2 cellular contexts compared by ENCODE assay signal in the genomic region with DNA sequence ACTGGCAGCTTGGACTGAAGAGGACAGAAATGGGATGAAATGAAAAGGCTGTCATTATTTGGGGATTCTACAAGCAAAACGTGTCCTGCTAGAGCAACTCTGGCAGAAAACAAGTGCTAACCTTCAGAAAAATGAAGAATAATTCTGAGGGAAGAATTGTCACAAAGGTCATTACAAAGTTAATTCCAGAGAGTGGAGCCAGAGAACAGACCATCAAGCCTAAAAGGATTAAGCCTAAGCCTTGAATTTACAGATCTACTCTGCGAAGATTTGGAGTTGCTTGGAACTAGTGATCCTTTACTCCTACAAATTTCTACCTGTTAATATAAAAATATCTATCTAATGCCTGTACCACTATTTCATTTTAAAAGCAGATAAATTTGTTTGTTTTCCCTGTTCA.
TF ChIP-seq lines count a peak whose summit lies in the region.

No MANE protein-coding gene starts in this region.

TF ChIP-seq in GM23338, 12 proteins besides CTCF, POLR2A, EP300 and RAD21 (continued from another document):
- TF ChIP-seq, protein P1, sequence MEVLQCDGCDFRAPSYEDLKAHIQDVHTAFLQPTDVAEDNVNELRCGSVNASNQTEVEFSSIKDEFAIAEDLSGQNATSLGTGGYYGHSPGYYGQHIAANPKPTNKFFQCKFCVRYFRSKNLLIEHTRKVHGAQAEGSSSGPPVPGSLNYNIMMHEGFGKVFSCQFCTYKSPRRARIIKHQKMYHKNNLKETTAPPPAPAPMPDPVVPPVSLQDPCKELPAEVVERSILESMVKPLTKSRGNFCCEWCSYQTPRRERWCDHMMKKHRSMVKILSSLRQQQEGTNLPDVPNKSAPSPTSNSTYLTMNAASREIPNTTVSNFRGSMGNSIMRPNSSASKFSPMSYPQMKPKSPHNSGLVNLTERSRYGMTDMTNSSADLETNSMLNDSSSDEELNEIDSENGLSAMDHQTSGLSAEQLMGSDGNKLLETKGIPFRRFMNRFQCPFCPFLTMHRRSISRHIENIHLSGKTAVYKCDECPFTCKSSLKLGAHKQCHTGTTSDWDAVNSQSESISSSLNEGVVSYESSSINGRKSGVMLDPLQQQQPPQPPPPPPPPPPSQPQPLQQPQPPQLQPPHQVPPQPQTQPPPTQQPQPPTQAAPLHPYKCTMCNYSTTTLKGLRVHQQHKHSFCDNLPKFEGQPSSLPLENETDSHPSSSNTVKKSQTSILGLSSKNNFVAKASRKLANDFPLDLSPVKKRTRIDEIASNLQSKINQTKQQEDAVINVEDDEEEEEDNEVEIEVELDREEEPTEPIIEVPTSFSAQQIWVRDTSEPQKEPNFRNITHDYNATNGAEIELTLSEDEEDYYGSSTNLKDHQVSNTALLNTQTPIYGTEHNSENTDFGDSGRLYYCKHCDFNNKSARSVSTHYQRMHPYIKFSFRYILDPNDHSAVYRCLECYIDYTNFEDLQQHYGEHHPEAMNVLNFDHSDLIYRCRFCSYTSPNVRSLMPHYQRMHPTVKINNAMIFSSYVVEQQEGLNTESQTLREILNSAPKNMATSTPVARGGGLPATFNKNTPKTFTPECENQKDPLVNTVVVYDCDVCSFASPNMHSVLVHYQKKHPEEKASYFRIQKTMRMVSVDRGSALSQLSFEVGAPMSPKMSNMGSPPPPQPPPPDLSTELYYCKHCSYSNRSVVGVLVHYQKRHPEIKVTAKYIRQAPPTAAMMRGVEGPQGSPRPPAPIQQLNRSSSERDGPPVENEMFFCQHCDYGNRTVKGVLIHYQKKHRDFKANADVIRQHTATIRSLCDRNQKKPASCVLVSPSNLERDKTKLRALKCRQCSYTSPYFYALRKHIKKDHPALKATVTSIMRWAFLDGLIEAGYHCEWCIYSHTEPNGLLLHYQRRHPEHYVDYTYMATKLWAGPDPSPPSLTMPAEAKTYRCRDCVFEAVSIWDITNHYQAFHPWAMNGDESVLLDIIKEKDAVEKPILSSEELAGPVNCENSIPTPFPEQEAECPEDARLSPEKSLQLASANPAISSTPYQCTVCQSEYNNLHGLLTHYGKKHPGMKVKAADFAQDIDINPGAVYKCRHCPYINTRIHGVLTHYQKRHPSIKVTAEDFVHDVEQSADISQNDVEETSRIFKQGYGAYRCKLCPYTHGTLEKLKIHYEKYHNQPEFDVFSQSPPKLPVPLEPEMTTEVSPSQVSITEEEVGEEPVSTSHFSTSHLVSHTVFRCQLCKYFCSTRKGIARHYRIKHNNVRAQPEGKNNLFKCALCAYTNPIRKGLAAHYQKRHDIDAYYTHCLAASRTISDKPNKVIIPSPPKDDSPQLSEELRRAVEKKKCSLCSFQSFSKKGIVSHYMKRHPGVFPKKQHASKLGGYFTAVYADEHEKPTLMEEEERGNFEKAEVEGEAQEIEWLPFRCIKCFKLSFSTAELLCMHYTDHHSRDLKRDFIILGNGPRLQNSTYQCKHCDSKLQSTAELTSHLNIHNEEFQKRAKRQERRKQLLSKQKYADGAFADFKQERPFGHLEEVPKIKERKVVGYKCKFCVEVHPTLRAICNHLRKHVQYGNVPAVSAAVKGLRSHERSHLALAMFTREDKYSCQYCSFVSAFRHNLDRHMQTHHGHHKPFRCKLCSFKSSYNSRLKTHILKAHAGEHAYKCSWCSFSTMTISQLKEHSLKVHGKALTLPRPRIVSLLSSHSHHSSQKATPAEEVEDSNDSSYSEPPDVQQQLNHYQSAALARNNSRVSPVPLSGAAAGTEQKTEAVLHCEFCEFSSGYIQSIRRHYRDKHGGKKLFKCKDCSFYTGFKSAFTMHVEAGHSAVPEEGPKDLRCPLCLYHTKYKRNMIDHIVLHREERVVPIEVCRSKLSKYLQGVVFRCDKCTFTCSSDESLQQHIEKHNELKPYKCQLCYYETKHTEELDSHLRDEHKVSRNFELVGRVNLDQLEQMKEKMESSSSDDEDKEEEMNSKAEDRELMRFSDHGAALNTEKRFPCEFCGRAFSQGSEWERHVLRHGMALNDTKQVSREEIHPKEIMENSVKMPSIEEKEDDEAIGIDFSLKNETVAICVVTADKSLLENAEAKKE (CRISPR knock-in tag; IDR thresholded peaks at IDR 0.05) = no peak
- TF ChIP-seq REST (IDR thresholded peaks at IDR 0.05; ENCODE audit: unreplicated experiment) = no peak
- TF ChIP-seq EZH2 (IDR thresholded peaks at IDR 0.05; ENCODE audit: low read depth, unreplicated experiment) = no peak
- no peak for TF ChIP-seq ETS1 (IDR thresholded peaks at IDR 0.05)

TF ChIP-seq in K562, 482 proteins besides CTCF, POLR2A, EP300 and RAD21 (continued from another document):
- TF ChIP-seq GATAD2B (IDR thresholded peaks at IDR 0.05; ENCODE audit: borderline replicate concordance) = no peak
- no peak for TF ChIP-seq PTRF (tag; IDR thresholded peaks at IDR 0.05)
TF ChIP-seq in K562: peak in this region for 1.
